In the genomic region with DNA sequence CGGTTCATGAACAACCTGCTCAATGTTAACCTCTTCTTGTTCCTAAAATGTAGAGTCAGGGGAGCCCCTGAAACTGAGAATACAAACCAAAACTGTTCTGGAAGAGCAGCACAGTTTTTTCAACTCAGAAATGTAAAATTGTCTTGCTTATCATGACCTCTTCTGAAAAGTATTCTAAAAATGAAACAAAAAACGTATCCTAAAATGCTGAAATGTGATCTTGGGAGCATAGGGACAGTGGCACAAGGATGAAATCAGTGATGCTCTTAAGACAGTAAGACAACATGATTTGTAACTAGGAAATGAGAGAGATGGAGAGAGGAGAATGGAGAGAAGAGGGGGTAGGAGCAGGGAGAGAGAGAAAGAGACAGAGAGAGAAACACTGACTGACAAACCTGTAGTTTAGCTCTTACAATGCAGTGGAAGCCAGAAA, we compare ENCODE assay signal across 9 cellular contexts. TPM values are rescaled to one million over a fixed set of nuclear protein-coding genes. Genes with fewer than 3 reads are reported as not detected.
DNase-seq lines count a peak whose midpoint lies in the region; ATAC-seq and TF ChIP-seq lines count a peak whose summit lies in the region.
"Had no signal": no experiment of that assay in that cellular context is flagged by ENCODE, and none has a peak within 500 bp of the region (broad histone marks: within the 10 kb centered on the region; RNA-seq: fewer than 3 reads in every experiment).

No MANE protein-coding gene starts in this region.

- H3K4me1 ChIP-seq in ACC112 (ENCODE audit: control insufficient read depth, insufficient read depth, low read length, unreplicated experiment) = peaks cover 51% of the 10 kb centered on the region
- H3K4me1 ChIP-seq in left ventricle myocardium inferior = peaks cover 92% of the 10 kb centered on the region

- peak overlapping the region; percentile 55 for H3K4me3 ChIP-seq in ACC112 (ENCODE audit: low read depth, low read length)
- H3K4me3 ChIP-seq in left ventricle myocardium inferior = peak overlapping the region; percentile 28
- no peak overlapping the region for H3K4me3 ChIP-seq in brain microvascular endothelial cell (ENCODE audit: low read depth, low read length)

- H3K27me3 ChIP-seq in ACC112 (ENCODE audit: insufficient read depth, low read length) = no peaks in the 10 kb centered on the region
- H3K27me3 ChIP-seq in left ventricle myocardium inferior (ENCODE audit: low read depth) = no peaks in the 10 kb centered on the region
- no peaks in the 10 kb centered on the region for H3K27me3 ChIP-seq in brain microvascular endothelial cell (replicated peaks)

- in situ Hi-C loops in brain microvascular endothelial cell (cut with HindIII; ENCODE audit: low pct_ligation_motif_present, low sequenced_read_pairs) = no loop called here

- peaks cover 45% of the 10 kb centered on the region for H3K79me2 ChIP-seq in ACC112 (ENCODE audit: control insufficient read depth, insufficient read depth, low read length, unreplicated experiment)

- intact Hi-C loops in left ventricle myocardium inferior (cut with micrococcal nuclease) = no loop called here

- peak overlapping the region; percentile 46 for H3K27ac ChIP-seq in ACC112 (ENCODE audit: low read depth, low read length)
- H3K27ac ChIP-seq in left ventricle myocardium inferior (replicated peaks) = peak overlapping the region; percentile 73
- H3K27ac ChIP-seq in brain microvascular endothelial cell = no peak overlapping the region

- H3K9me3 ChIP-seq in left ventricle myocardium inferior (replicated peaks) = no peaks in the 10 kb centered on the region

- H3K36me3 ChIP-seq in ACC112 (ENCODE audit: insufficient read depth, low read length) (peaks cover 6% of the 10 kb centered on the region; the same call in 1 of the 2 replicates), left ventricle myocardium inferior (peaks cover 9% of the 10 kb centered on the region), brain microvascular endothelial cell (replicated peaks) (peaks cover 14% of the 10 kb centered on the region)

- no peak for TF ChIP-seq CTCF in left ventricle myocardium inferior (IDR thresholded peaks at IDR 0.05; ENCODE audit: borderline replicate concordance)
- TF ChIP-seq CTCF in brain microvascular endothelial cell (IDR thresholded peaks at IDR 0.05; ENCODE audit: low read depth, low read length, missing control alignments) = no peak

- peak; percentile 37 for ATAC-seq in GM19043 (IDR thresholded peaks at IDR 0.05; ENCODE audit: low read depth, unreplicated experiment)
- peak; percentile 33 for ATAC-seq in HG03457 (IDR thresholded peaks at IDR 0.05; ENCODE audit: unreplicated experiment)

- no peak for DNase-seq in left ventricle myocardium inferior
- DNase-seq in nucleus accumbens (lab: John Stamatoyannopoulos, UW) = no peak
- DNase-seq in SHP77 (lab: John Stamatoyannopoulos, UW) = no peak
- DNase-seq in brain microvascular endothelial cell = no peak
- DNase-seq in T1000 (lab: John Stamatoyannopoulos, UW) = no peak
- DNase-seq: hypothalamus had no signal

- no peak overlapping the region for H2AFZ ChIP-seq in ACC112 (ENCODE audit: low read length, unreplicated experiment)

RNA-seq across cellular contexts. Expression of a gene that starts 27.5 kb away (rescaled TPM):
- 10.3 TPM for total RNA-seq in left ventricle myocardium inferior
